In the genomic region with DNA sequence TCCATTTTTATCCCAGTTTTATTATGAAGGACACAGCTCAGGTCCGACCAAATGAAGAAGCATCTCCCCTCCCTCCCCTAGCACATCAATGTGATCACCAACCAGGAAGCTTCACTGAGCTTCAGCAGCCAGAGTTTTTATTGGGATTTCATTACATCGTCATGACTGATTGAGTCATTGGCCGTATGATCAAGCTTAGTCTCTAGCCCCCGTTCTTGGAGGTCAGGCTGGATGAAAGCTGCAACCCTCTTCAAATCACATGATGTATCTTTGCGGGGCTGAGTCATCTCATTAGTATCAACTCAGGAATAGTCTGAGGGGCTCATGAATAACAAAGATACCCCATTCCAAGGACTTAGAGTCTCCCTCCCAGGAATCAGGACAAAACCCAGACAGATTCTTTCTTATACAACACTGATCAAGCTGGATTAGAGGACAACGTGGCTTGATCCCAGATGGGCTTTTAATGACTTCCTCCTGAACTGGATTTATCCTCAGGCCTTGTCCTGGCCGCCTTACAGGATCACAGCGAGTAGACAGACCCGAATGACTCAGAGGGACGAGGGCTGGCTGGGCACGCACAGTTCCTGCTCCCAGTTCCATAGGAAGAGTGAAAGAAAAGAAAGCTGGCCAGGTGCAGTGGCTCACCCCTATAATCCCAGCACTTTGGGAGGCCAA, we compare ENCODE assay signal across 11 cellular contexts. TPM values are rescaled to one million over a fixed set of nuclear protein-coding genes. Genes with fewer than 3 reads are reported as not detected.
A peak's percentile ranks its signal among the peaks of the same experiment; 100 is the strongest.
DNase-seq lines count a peak whose midpoint lies in the region; ATAC-seq and TF ChIP-seq lines count a peak whose summit lies in the region.
"Had no signal": no experiment of that assay in that cellular context is flagged by ENCODE, and none has a peak within 500 bp of the region (broad histone marks: within the 10 kb centered on the region; RNA-seq: fewer than 3 reads in every experiment).

No MANE protein-coding gene starts in this region.

- peaks cover 9% of the 10 kb centered on the region for H3K9me3 ChIP-seq in RWPE2 (ENCODE audit: severe bottlenecking)
- H3K9me3 ChIP-seq in skeletal muscle satellite cell (replicated peaks; ENCODE audit: low read length) = peaks cover 14% of the 10 kb centered on the region
- peaks cover 0 to 5% (median 0%) of the 10 kb centered on the region in 11 donors for H3K9me3 ChIP-seq in heart right ventricle
- no peaks in the 10 kb centered on the region for H3K9me3 ChIP-seq in ovary
- H3K9me3 ChIP-seq: thoracic aorta had no signal

- 86 to 87% methylated on average over 11 of the region's 11 CpGs for WGBS in heart right ventricle, 2 donors
- 58 to 73% (median 73%) methylated on average over 11 of the region's 11 CpGs for WGBS in ovary, 3 donors

- H3K9ac ChIP-seq in skeletal muscle satellite cell (ENCODE audit: low read depth, low read length) = peak overlapping the region; percentile 68

- ATAC-seq in RWPE2 (ENCODE audit: low read depth) = peak; percentile 79
- no peak for ATAC-seq in heart right ventricle
- ATAC-seq: GM12878 had no signal

- DNase-seq in EH (ENCODE audit: low read depth) (peak; percentile 99), RWPE2 (ENCODE audit: low spot score) (no peak), fibroblast of mammary gland (ENCODE audit: low read depth) (peak; percentile 99), NCI-H1092 (lab: John Stamatoyannopoulos, UW) (no peak), heart right ventricle (no peak), RPMI8226 (no peak), ovary (no peak)

- intact Hi-C loops in heart right ventricle (cut with DNase I) = loop anchor here in 1 of 10 donors (5.0 kb wide), 1 partner anchor 59 kb away; no protein-coding TSS in a partner anchor
- intact Hi-C loops in ovary (cut with DNase I) = no loop called here

- H3K27me3 ChIP-seq in RWPE2 (ENCODE audit: insufficient read depth, poor library complexity, severe bottlenecking) (no peaks in the 10 kb centered on the region), skeletal muscle satellite cell (ENCODE audit: control insufficient read depth, insufficient read depth, low read length) (no peaks in the 10 kb centered on the region), heart right ventricle (no peaks in the 10 kb centered on the region), ovary (no peaks in the 10 kb centered on the region)

- H3K4me2 ChIP-seq in skeletal muscle satellite cell (ENCODE audit: low read length) = peak overlapping the region; percentile 33

- no peak for TF ChIP-seq CTCF in RWPE2 (IDR thresholded peaks at IDR 0.05; ENCODE audit: poor library complexity, severe bottlenecking)
- TF ChIP-seq CTCF in fibroblast of mammary gland (conservative IDR thresholded peaks at IDR 0.05; ENCODE audit: control insufficient read depth, insufficient read depth, low read depth, low read length) = no peak
- TF ChIP-seq CTCF in heart right ventricle (IDR thresholded peaks at IDR 0.05) = no peak
- no peak for TF ChIP-seq CTCF in ovary (IDR thresholded peaks at IDR 0.05)

- no peak for TF ChIP-seq POLR2A in ovary (IDR thresholded peaks at IDR 0.05)

- H3K4me1 ChIP-seq in RWPE2 (ENCODE audit: insufficient read depth, poor library complexity, severe bottlenecking) (peaks cover 22% of the 10 kb centered on the region), skeletal muscle satellite cell (ENCODE audit: control insufficient read depth, insufficient read depth, low read length) (peaks cover 48% of the 10 kb centered on the region), heart right ventricle (peaks cover 6 to 27% (median 19%) of the 10 kb centered on the region in 9 donors), ovary (ENCODE audit: insufficient read depth) (peaks cover 9% of the 10 kb centered on the region)

- H3K27ac ChIP-seq in RWPE2 (ENCODE audit: poor library complexity, severe bottlenecking) = peak overlapping the region; percentile 90
- peak overlapping the region in 1 of 10 donors; percentile 10 for H3K27ac ChIP-seq in heart right ventricle
- H3K27ac ChIP-seq in ovary = no peak overlapping the region
- H3K27ac ChIP-seq: SK-N-MC, thoracic aorta had no signal

- H3K36me3 ChIP-seq in RWPE2 (ENCODE audit: low read depth) = peaks cover 35% of the 10 kb centered on the region
- H3K36me3 ChIP-seq in skeletal muscle satellite cell (ENCODE audit: insufficient read depth, low read length) = peaks cover 48% of the 10 kb centered on the region
- H3K36me3 ChIP-seq in heart right ventricle = peaks cover 0 to 67% (median 11%) of the 10 kb centered on the region in 9 donors
- H3K36me3 ChIP-seq in ovary = no peaks in the 10 kb centered on the region

- TF ChIP-seq EP300 in ovary (IDR thresholded peaks at IDR 0.05) = no peak

- H3K4me3 ChIP-seq in RWPE2 (ENCODE audit: severe bottlenecking) (no peak overlapping the region), fibroblast of mammary gland (ENCODE audit: control insufficient read depth, low read depth, low read length) (no peak overlapping the region), skeletal muscle satellite cell (ENCODE audit: low read length) (peak overlapping the region; percentile 10), heart right ventricle (no peak overlapping the region), ovary (no peak overlapping the region)
- H3K4me3 ChIP-seq: GM12878, SK-N-MC, thoracic aorta had no signal

RNA-seq across cellular contexts. Expression of a gene that starts 14.5 kb away (rescaled TPM):
- total RNA-seq in skeletal muscle satellite cell (2012; rRNA removed) = 51.3 and 54.0 TPM in 2 replicates
- total RNA-seq in heart right ventricle (10 to 100 TPM in 5 of 10 donors, 1 to 10 TPM in 5; 6.1 to 17.3 (median 9.9) TPM), ovary (10 to 100 TPM in 6 of 7 donors, 1 to 10 TPM in 1; 8.2 to 38.7 (median 29.1) TPM)
- polyA plus RNA-seq in heart right ventricle (1 to 10 TPM; 5.0 to 6.6 TPM), ovary (10 to 100 TPM in 1 of 2 donors, 1 to 10 TPM in 1; 7.6 to 16.5 TPM)

Comparison
In these comparisons a context has a peak if more than half of its experiments do, and no peak if none do; other contexts are left out.
1. DNase-seq: peak in EH (single experiment) and fibroblast of mammary gland (single experiment); none in RWPE2 (single experiment), NCI-H1092 (single experiment), heart right ventricle (0 of 2), RPMI8226 (single experiment) and ovary (0 of 5).